9 cellular contexts compared by ENCODE assay signal in the genomic region with DNA sequence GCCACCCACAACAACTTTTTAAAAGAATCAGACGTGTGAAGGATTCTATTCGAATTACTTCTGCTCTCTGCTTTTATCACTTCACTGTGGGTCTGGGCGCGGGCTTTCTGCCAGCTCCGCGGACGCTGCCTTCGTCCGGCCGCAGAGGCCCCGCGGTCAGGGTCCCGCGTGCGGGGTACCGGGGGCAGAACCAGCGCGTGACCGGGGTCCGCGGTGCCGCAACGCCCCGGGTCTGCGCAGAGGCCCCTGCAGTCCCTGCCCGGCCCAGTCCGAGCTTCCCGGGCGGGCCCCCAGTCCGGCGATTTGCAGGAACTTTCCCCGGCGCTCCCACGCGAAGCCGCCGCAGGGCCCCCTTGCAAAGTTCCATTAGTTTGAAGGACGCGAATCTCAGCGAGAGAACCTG. TPM values are rescaled to one million over a fixed set of nuclear protein-coding genes. Genes with fewer than 3 reads are reported as not detected.
DNase-seq lines count a peak whose midpoint lies in the region; ATAC-seq and TF ChIP-seq lines count a peak whose summit lies in the region.
"Had no signal": no experiment of that assay in that cellular context is flagged by ENCODE, and none has a peak within 500 bp of the region (broad histone marks: within the 10 kb centered on the region; RNA-seq: fewer than 3 reads in every experiment).

No MANE protein-coding gene starts in this region.

- H3K4me3 Mint-ChIP-seq in activated CD4-positive, alpha-beta T cell treated with anti-CD3 and anti-CD28 coated beads, Interleukin-2, amount 10 ng/mL, durations not matched to agents 7 days and 5 days = no peak overlapping the region

- no peak for TF ChIP-seq CTCF in WI38 (IDR thresholded peaks at IDR 0.05; ENCODE audit: low read depth, low read length)
- TF ChIP-seq CTCF in gastroesophageal sphincter (IDR thresholded peaks at IDR 0.05) = no peak
- no peak for TF ChIP-seq CTCF in omental fat pad (IDR thresholded peaks at IDR 0.05)
- TF ChIP-seq CTCF in mucosa of descending colon (IDR thresholded peaks at IDR 0.05) = no peak

- peak; percentile 16 for DNase-seq in AG20443 (ENCODE audit: low spot score)
- no peak for DNase-seq in omental fat pad (ENCODE audit: low spot score)
- no peak for DNase-seq in mucosa of descending colon
- DNase-seq in NCI-H2029 (lab: John Stamatoyannopoulos, UW) = no peak
- no peak for DNase-seq in activated CD4-positive, alpha-beta T cell treated with anti-CD3 and anti-CD28 coated beads, Interleukin-2, amount 10 ng/mL, durations not matched to agents 7 days and 5 days
- DNase-seq in NCI-H1105 treated with DMSO at 0.1 percent for 48 hours (lab: John Stamatoyannopoulos, UW) = no peak
- DNase-seq: NCI-H2029 treated with DMSO at 0.1 percent for 48 hours had no signal

- ATAC-seq in gastroesophageal sphincter (no peak), omental fat pad (ENCODE audit: low FRiP score) (peak; percentile 2), mucosa of descending colon (no peak)

- H3K27me3 ChIP-seq in gastroesophageal sphincter = no peaks in the 10 kb centered on the region

- H3K4me1 ChIP-seq in gastroesophageal sphincter = peaks cover 0 to 49% (median 11%) of the 10 kb centered on the region in 3 donors
- peaks cover 15% of the 10 kb centered on the region for H3K4me1 ChIP-seq in mucosa of descending colon (ENCODE audit: low read depth)

- H3K4me3 ChIP-seq in WI38 (ENCODE audit: low read depth, low read length) = peak overlapping the region; percentile 56
- H3K4me3 ChIP-seq in gastroesophageal sphincter = peak overlapping the region; percentile 54 to 85
- no peak overlapping the region for H3K4me3 ChIP-seq in mucosa of descending colon

- intact Hi-C loops in mucosa of descending colon (cut with DNase I, micrococcal nuclease) = no loop called here

- 0% methylated on average over 2 of the region's 40 CpGs; no CpG with 5 or more reads in 1 of the 2 donors for WGBS in gastroesophageal sphincter (ENCODE audit: low coverage in 1 of 2), 2 donors

- H3K27me3 Mint-ChIP-seq in activated CD4-positive, alpha-beta T cell treated with anti-CD3 and anti-CD28 coated beads, Interleukin-2, amount 10 ng/mL, durations not matched to agents 7 days and 5 days = peaks cover 65% of the 10 kb centered on the region

- no peaks in the 10 kb centered on the region for H3K36me3 Mint-ChIP-seq in activated CD4-positive, alpha-beta T cell treated with anti-CD3 and anti-CD28 coated beads, Interleukin-2, amount 10 ng/mL, durations not matched to agents 7 days and 5 days (ENCODE audit: low read depth)

- peak overlapping the region in 3 of 4 donors; percentile 89 to 93 (median 90) for H3K27ac ChIP-seq in gastroesophageal sphincter

- no peak for TF ChIP-seq POLR2A in gastroesophageal sphincter (IDR thresholded peaks at IDR 0.05)

- no peak for TF ChIP-seq EP300 in gastroesophageal sphincter (IDR thresholded peaks at IDR 0.05)

- H3K9me3 Mint-ChIP-seq in activated CD4-positive, alpha-beta T cell treated with anti-CD3 and anti-CD28 coated beads, Interleukin-2, amount 10 ng/mL, durations not matched to agents 7 days and 5 days = no peaks in the 10 kb centered on the region

- CTCF ChIA-PET in activated CD4-positive, alpha-beta T cell treated with anti-CD3 and anti-CD28 coated beads, Interleukin-2, amount 10 ng/mL, durations not matched to agents 7 days and 5 days (lab: Charles Lee) = no interaction called here

- H3K9me3 ChIP-seq in gastroesophageal sphincter (no peaks in the 10 kb centered on the region), mucosa of descending colon (no peaks in the 10 kb centered on the region)

- no peak overlapping the region for H3K27ac Mint-ChIP-seq in activated CD4-positive, alpha-beta T cell treated with anti-CD3 and anti-CD28 coated beads, Interleukin-2, amount 10 ng/mL, durations not matched to agents 7 days and 5 days

- peaks cover 8% of the 10 kb centered on the region for H3K4me1 Mint-ChIP-seq in activated CD4-positive, alpha-beta T cell treated with anti-CD3 and anti-CD28 coated beads, Interleukin-2, amount 10 ng/mL, durations not matched to agents 7 days and 5 days

- POLR2A ChIA-PET in activated CD4-positive, alpha-beta T cell treated with anti-CD3 and anti-CD28 coated beads, Interleukin-2, amount 10 ng/mL, durations not matched to agents 7 days and 5 days (lab: Charles Lee) = no interaction called here

- H3K36me3 ChIP-seq in gastroesophageal sphincter (peaks cover 0 to 9% of the 10 kb centered on the region in 2 donors), mucosa of descending colon (ENCODE audit: low read depth) (no peaks in the 10 kb centered on the region)

RNA-seq across cellular contexts. Expression of a gene that starts 0.5 kb away (rescaled TPM):
- 100 to 1,000 TPM; 107 to 137 (median 111) TPM for total RNA-seq in gastroesophageal sphincter
- total RNA-seq in omental fat pad = 100 to 1,000 TPM in 3 of 4 donors, 10 to 100 TPM in 1; 92.8 to 402 (median 260) TPM
- total RNA-seq in mucosa of descending colon = 100 to 1,000 TPM in 1 of 3 donors, 10 to 100 TPM in 2; 11.0 to 122 (median 28.9) TPM
- not detected for total RNA-seq in activated CD4-positive, alpha-beta T cell treated with anti-CD3 and anti-CD28 coated beads, Interleukin-2, amount 10 ng/mL, durations not matched to agents 7 days and 5 days

RNA-seq across cellular contexts. Expression of a gene that starts 6.4 kb away (rescaled TPM):
- not detected for total RNA-seq in gastroesophageal sphincter
- not detected for total RNA-seq in omental fat pad
- total RNA-seq in mucosa of descending colon = not detected
- not detected for total RNA-seq in activated CD4-positive, alpha-beta T cell treated with anti-CD3 and anti-CD28 coated beads, Interleukin-2, amount 10 ng/mL, durations not matched to agents 7 days and 5 days

Comparison
In these comparisons a context has a peak if more than half of its experiments do, and no peak if none do; other contexts are left out.
1. RNA of a gene that starts 0.5 kb away (total RNA-seq): 92.8 to 402 TPM in omental fat pad, 107 to 137 TPM in gastroesophageal sphincter and 11.0 to 122 TPM in mucosa of descending colon; not detected in activated CD4-positive, alpha-beta T cell treated with anti-CD3 and anti-CD28 coated beads, Interleukin-2, amount 10 ng/mL, durations not matched to agents 7 days and 5 days; every median in the first group is over 10 times any median in the second.